31 cellular contexts compared by ENCODE assay signal in genomic region chr2:72576861-72577260, GRCh38.
A peak's percentile ranks its signal among the peaks of the same experiment; 100 is the strongest.
DNase-seq lines count a peak whose midpoint lies in the region; ATAC-seq, FAIRE-seq and TF ChIP-seq lines count a peak whose summit lies in the region.
"Had no signal": no experiment of that assay in that cellular context is flagged by ENCODE, and none has a peak within 500 bp of the region (broad histone marks: within the 10 kb centered on the region; RNA-seq: fewer than 3 reads in every experiment).

No MANE protein-coding gene starts in this region.

- no peaks in the 10 kb centered on the region for H4K20me1 ChIP-seq in BLaER1
- H4K20me1 ChIP-seq in SK-N-SH (ENCODE audit: insufficient read depth), result no peaks in the 10 kb centered on the region
- no peaks in the 10 kb centered on the region for H4K20me1 ChIP-seq in osteoblast (ENCODE audit: insufficient read depth, low read length)

- H2AFZ ChIP-seq in SK-N-SH (ENCODE audit: low read depth) (no peak overlapping the region; the same call in 1 of the 2 replicates), osteoblast (ENCODE audit: low read length) (no peak overlapping the region)
- H2AFZ ChIP-seq: parathyroid adenoma had no signal

- ATAC-seq in mucosa of descending colon (no peak), GM19351 (IDR thresholded peaks at IDR 0.05; ENCODE audit: unreplicated experiment) (no peak)
- ATAC-seq: foreskin keratinocyte, GM12878 had no signal

- peaks cover 11% of the 10 kb centered on the region for H3F3A ChIP-seq in SK-N-SH (replicated peaks; ENCODE audit: insufficient read depth)

- no peak overlapping the region for H3K4me3 Mint-ChIP-seq in activated naive CD8-positive, alpha-beta T cell treated with anti-CD3 and anti-CD28 coated beads for 36 hours
- H3K4me3 Mint-ChIP-seq: activated T-helper 1 cell treated with anti-CD3 and anti-CD28 coated beads, Interleukin-12 subunit alpha, Interleukin-12 subunit beta, Interleukin-2, Interleukin-4 antibody, amounts not matched to agents 30 ng/mL and 10 ng/mL and 1 ng/mL, durations not matched to agents 14 hours and 24 hours and 36 hours; nephron progenitor cell had no signal

- H3K4me1 Mint-ChIP-seq in activated naive CD8-positive, alpha-beta T cell treated with anti-CD3 and anti-CD28 coated beads for 36 hours, result no peaks in the 10 kb centered on the region
- H3K4me1 Mint-ChIP-seq: nephron progenitor cell had no signal

- no peaks in the 10 kb centered on the region for H3K36me3 Mint-ChIP-seq in activated naive CD8-positive, alpha-beta T cell treated with anti-CD3 and anti-CD28 coated beads for 36 hours

- no peaks in the 10 kb centered on the region for H3K9me3 Mint-ChIP-seq in activated naive CD8-positive, alpha-beta T cell treated with anti-CD3 and anti-CD28 coated beads for 36 hours
- H3K9me3 Mint-ChIP-seq: activated T-helper 1 cell treated with anti-CD3 and anti-CD28 coated beads, Interleukin-12 subunit alpha, Interleukin-12 subunit beta, Interleukin-2, Interleukin-4 antibody, amounts not matched to agents 30 ng/mL and 10 ng/mL and 1 ng/mL, durations not matched to agents 14 hours and 24 hours and 36 hours; nephron progenitor cell had no signal

- no peak for DNase-seq in SK-N-SH
- no peak for DNase-seq in osteoblast (ENCODE audit: insufficient read length, low spot score, missing footprints)
- no peak for DNase-seq in mucosa of descending colon
- DNase-seq in GM13977 (ENCODE audit: low spot score), result no peak
- no peak for DNase-seq in activated naive CD8-positive, alpha-beta T cell treated with anti-CD3 and anti-CD28 coated beads for 36 hours
- DNase-seq: ACHN; activated CD4-positive, alpha-beta T cell treated with anti-CD3 and anti-CD28 coated beads, Interleukin-2, amount 50 U/mL, for 4 hours; activated CD8-positive, alpha-beta memory T cell treated with anti-CD3 and anti-CD28 coated beads, Interleukin-2, amount 50 U/mL, for 4 hours; activated naive CD4-positive, alpha-beta T cell treated with anti-CD3 and anti-CD28 coated beads, Interleukin-2, amount 50 U/mL, for 16 hours; anterior cingulate cortex; central memory CD4-positive, alpha-beta T cell; DND-41; dorsolateral prefrontal cortex; NCI-H1105 treated with DMSO at 0.1 percent for 48 hours; NCI-H1930; NCI-H69; nephron progenitor cell; SHP77; stimulated activated CD4-positive, alpha-beta T cell treated with anti-CD3 and anti-CD28 coated beads, Interleukin-2, amount 100 ng/mL, for 24 hours; tibial artery had no signal

- no peaks in the 10 kb centered on the region for H3K9me2 ChIP-seq in SK-N-SH

- in situ Hi-C loops in GM13977 (cut with MboI; ENCODE audit: low pct_unique_long_range_greater_than_20kb, low sequenced_read_pairs, unreplicated experiment), result no loop called here

- H3K9me3 ChIP-seq in BLaER1 (no peaks in the 10 kb centered on the region), SK-N-SH (no peaks in the 10 kb centered on the region), osteoblast (ENCODE audit: low read depth, low read length) (no peaks in the 10 kb centered on the region), mucosa of descending colon (no peaks in the 10 kb centered on the region)
- H3K9me3 ChIP-seq: tibial artery had no signal

- H3K9ac ChIP-seq in BLaER1 (no peak overlapping the region), SK-N-SH (no peak overlapping the region)
- H3K9ac ChIP-seq: parathyroid adenoma had no signal

- H3K4me3 ChIP-seq in BLaER1 (no peak overlapping the region), SK-N-SH (ENCODE audit: low read depth in 2 of 2, low read length in 1 of 2) (no peak overlapping the region), osteoblast (ENCODE audit: insufficient read depth, low read length) (no peak overlapping the region), mucosa of descending colon (no peak overlapping the region)
- H3K4me3 ChIP-seq: dorsolateral prefrontal cortex, GM12878, lung, tibial artery had no signal

- H3K4me1 ChIP-seq in BLaER1 (peaks cover 17% of the 10 kb centered on the region), SK-N-SH (ENCODE audit: control insufficient read depth in 1 of 2, insufficient read depth in 2 of 2, low read depth in 1 of 2, low read length in 1 of 2) (peaks cover 0 to 39% of the 10 kb centered on the region in 2 experiments; a peak in 1 of 4 replicates), osteoblast (ENCODE audit: insufficient read depth, low read length) (peaks cover 20% of the 10 kb centered on the region), mucosa of descending colon (ENCODE audit: low read depth) (no peaks in the 10 kb centered on the region)
- H3K4me1 ChIP-seq: foreskin keratinocyte had no signal

- FAIRE-seq in endometrium (lab: Jason Lieb, UNC), result peak; percentile 18
- FAIRE-seq: endothelial cell of umbilical vein, GM12878, TTC549 had no signal

- no peaks in the 10 kb centered on the region for H3K27me3 ChIP-seq in BLaER1
- no peaks in the 10 kb centered on the region for H3K27me3 ChIP-seq in SK-N-SH (ENCODE audit: insufficient read depth)
- H3K27me3 ChIP-seq in osteoblast (ENCODE audit: insufficient read depth, low read length), result no peaks in the 10 kb centered on the region
- H3K27me3 ChIP-seq: dorsolateral prefrontal cortex, foreskin keratinocyte, tibial artery had no signal

- H3K36me3 ChIP-seq in BLaER1, result no peaks in the 10 kb centered on the region
- H3K36me3 ChIP-seq in SK-N-SH (replicated peaks in 1 of 2; ENCODE audit: control insufficient read depth in 1 of 2, insufficient read depth in 2 of 2, low read length in 1 of 2), result no peaks in the 10 kb centered on the region
- H3K36me3 ChIP-seq in osteoblast (ENCODE audit: insufficient read depth, low read length), result no peaks in the 10 kb centered on the region
- no peaks in the 10 kb centered on the region for H3K36me3 ChIP-seq in mucosa of descending colon (ENCODE audit: low read depth)
- H3K36me3 ChIP-seq: tibial artery had no signal

- peak in 1 of 2 experiments; percentile 36; a peak in 1 of 4 replicates for TF ChIP-seq EP300 in SK-N-SH (IDR thresholded peaks at IDR 0.05; ENCODE audit: borderline replicate concordance in 1 of 2, low read depth in 1 of 2, low read length in 1 of 2)

- no peak for TF ChIP-seq CTCF in SK-N-SH (IDR thresholded peaks at IDR 0.05)
- no peak for TF ChIP-seq CTCF in osteoblast (IDR thresholded peaks at IDR 0.05; ENCODE audit: extremely low read depth, low read depth, low read length)
- no peak for TF ChIP-seq CTCF in mucosa of descending colon (IDR thresholded peaks at IDR 0.05)
- TF ChIP-seq CTCF in GM13977 (IDR thresholded peaks at IDR 0.05; ENCODE audit: extremely low read depth, insufficient read depth, missing control alignments), result no peak

- H3K27ac Mint-ChIP-seq in activated naive CD8-positive, alpha-beta T cell treated with anti-CD3 and anti-CD28 coated beads for 36 hours, result no peak overlapping the region
- H3K27ac Mint-ChIP-seq: activated T-helper 1 cell treated with anti-CD3 and anti-CD28 coated beads, Interleukin-12 subunit alpha, Interleukin-12 subunit beta, Interleukin-2, Interleukin-4 antibody, amounts not matched to agents 30 ng/mL and 10 ng/mL and 1 ng/mL, durations not matched to agents 14 hours and 24 hours and 36 hours; nephron progenitor cell had no signal

- CTCF ChIA-PET in SK-N-SH (lab: Yijun Ruan, JAX), result interaction anchor here (0.9 to 5.7 kb wide), 7 partner anchors 12 to 1031 kb away, joined by 3 to 87 read pairs (median 4); no protein-coding TSS in a partner anchor

- H3K79me2 ChIP-seq in SK-N-SH (ENCODE audit: insufficient read depth), result no peaks in the 10 kb centered on the region
- no peaks in the 10 kb centered on the region for H3K79me2 ChIP-seq in osteoblast (ENCODE audit: insufficient read depth, low read length)
- H3K79me2 ChIP-seq: parathyroid adenoma had no signal

- no peak overlapping the region for H3K27ac ChIP-seq in BLaER1
- peak overlapping the region; percentile 34 to 54; a peak in 3 of 4 replicates for H3K27ac ChIP-seq in SK-N-SH (ENCODE audit: low read depth in 2 of 2, low read length in 1 of 2)
- peak overlapping the region; percentile 76 for H3K27ac ChIP-seq in osteoblast (ENCODE audit: low read depth, low read length)
- H3K27ac ChIP-seq: C4-2B, foreskin keratinocyte, parathyroid adenoma, tibial artery had no signal

- no peak for TF ChIP-seq RAD21 in SK-N-SH (IDR thresholded peaks at IDR 0.05; ENCODE audit: low read length)

- intact Hi-C loops in mucosa of descending colon (cut with DNase I, micrococcal nuclease), result loop anchor here in 1 of 2 donors (5.0 kb wide), 1 partner anchor 655 kb away; no protein-coding TSS in a partner anchor

- H3K4me2 ChIP-seq in BLaER1, result peak overlapping the region; percentile 67; the same call in 1 of the 2 replicates
- 0 out of 2 replicates have a peak overlapping the region, but pooled peaks have one; percentile 6 for H3K4me2 ChIP-seq in SK-N-SH
- H3K4me2 ChIP-seq in osteoblast (ENCODE audit: insufficient read depth, low read length), result peak overlapping the region; percentile 6

- POLR2A ChIA-PET in SK-N-SH (lab: Yijun Ruan, JAX), result no interaction called here

- H3K27me3 Mint-ChIP-seq in activated naive CD8-positive, alpha-beta T cell treated with anti-CD3 and anti-CD28 coated beads for 36 hours, result no peaks in the 10 kb centered on the region

TF ChIP-seq in SK-N-SH, 30 proteins besides CTCF, POLR2A, EP300 and RAD21 (continues in another document):
- TF ChIP-seq NRF1 (IDR thresholded peaks at IDR 0.05; ENCODE audit: low read depth, low read length) (no peak), NFIC (IDR thresholded peaks at IDR 0.05; ENCODE audit: borderline replicate concordance) (peak; percentile 62; the same call in 1 of the 2 replicates), FOXM1 (IDR thresholded peaks at IDR 0.05; ENCODE audit: low read depth) (no peak), GABPA (IDR thresholded peaks at IDR 0.05; ENCODE audit: low read depth) (no peak), SIN3A (IDR thresholded peaks at IDR 0.05; ENCODE audit: borderline replicate concordance, low read depth, low read length) (no peak), TEAD4 (IDR thresholded peaks at IDR 0.05; ENCODE audit: borderline replicate concordance, insufficient read depth) (peak; percentile 49; the same call in 1 of the 2 replicates), ELF1 (IDR thresholded peaks at IDR 0.05) (no peak), TCF12 (IDR thresholded peaks at IDR 0.05) (peak; percentile 35; the same call in 1 of the 2 replicates), FOSL2 (IDR thresholded peaks at IDR 0.05; ENCODE audit: borderline replicate concordance, low read depth) (peak; percentile 36; the same call in 1 of the 2 replicates)

Comparison
In these comparisons a context has a peak if more than half of its experiments do, and no peak if none do; other contexts are left out.
1. H3K4me2 ChIP-seq: peak in every context shown above with its lines; median percentile 67 in BLaER1; 6 in SK-N-SH; 6 in osteoblast.